In the genomic region with DNA sequence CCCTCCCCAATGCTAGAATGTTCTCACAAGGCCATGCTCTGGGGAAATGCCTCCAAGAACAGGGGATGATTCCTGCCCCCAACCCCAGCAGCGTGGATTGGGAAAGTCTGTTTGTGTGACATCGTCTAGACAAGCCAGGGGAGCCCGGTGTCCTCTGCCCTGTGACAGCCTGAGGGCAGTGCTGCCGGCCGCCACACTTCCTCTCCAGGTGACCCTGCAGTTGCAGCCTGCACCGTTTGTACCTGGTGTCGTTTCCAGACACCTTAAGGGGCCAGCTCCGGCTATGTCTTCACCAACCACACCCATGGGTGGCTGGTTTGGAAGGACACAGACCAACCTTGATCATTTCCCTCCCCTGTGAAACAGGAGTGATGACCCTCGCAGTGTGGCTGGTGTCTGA, we compare ENCODE assay signal across 20 cellular contexts.
"Had no signal": no experiment of that assay in that cellular context is flagged by ENCODE, and none has a peak within 500 bp of the region (broad histone marks: within the 10 kb centered on the region; RNA-seq: fewer than 3 reads in every experiment).

No MANE protein-coding gene starts in this region.

- H3K4me1 ChIP-seq: SJCRH30 had no signal

- H3K4me3 ChIP-seq: SJCRH30 had no signal

- H3K9me3 ChIP-seq: SJCRH30 had no signal

- DNase-seq: KBM-7, MV-4-11, NCI-H1048, NCI-H1105, NCI-H1417, NCI-H1436 treated with DMSO at 0.1 percent for 48 hours, NCI-H1694, NCI-H187 treated with DMSO at 0.1 percent for 48 hours, NCI-H2029 treated with DMSO at 0.1 percent for 48 hours, NCI-H2171 treated with DMSO at 0.1 percent for 48 hours, NCI-H2227 treated with DMSO at 0.1 percent for 48 hours, NCI-H446, NCI-H510A, NCI-H524 treated with DMSO at 0.1 percent for 48 hours, NCI-H69, NCI-H774, RPMI8226, SHP77, SJCRH30 had no signal

- ATAC-seq: SK-N-SH treated with all-trans-retinoic acid at 6 μM for 48 hours had no signal

- H3K36me3 ChIP-seq: SJCRH30 had no signal

- H3K27ac ChIP-seq: SJCRH30 had no signal

- H3K27me3 ChIP-seq: SJCRH30 had no signal
